20 cellular contexts compared by ENCODE assay signal in the genomic region with DNA sequence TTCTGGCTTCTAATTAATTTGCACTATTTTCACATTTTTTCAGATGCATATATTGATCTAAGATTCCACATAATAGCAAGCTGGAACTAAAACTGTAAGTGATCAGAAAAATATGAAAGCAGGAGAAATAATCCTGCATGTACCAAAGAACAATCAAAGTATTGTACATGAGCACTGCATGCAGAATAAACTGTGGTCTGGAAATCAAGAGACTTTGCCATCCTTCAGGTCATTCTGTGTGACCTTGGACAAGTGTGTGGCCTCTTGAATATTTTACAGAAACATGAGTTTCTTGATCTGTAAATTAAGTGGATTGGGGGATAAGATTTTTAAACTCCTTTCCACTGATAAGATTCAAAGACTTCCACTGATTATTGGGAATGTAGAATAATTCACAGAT.
DNase-seq lines count a peak whose midpoint lies in the region; FAIRE-seq and TF ChIP-seq lines count a peak whose summit lies in the region.
"Had no signal": no experiment of that assay in that cellular context is flagged by ENCODE, and none has a peak within 500 bp of the region (broad histone marks: within the 10 kb centered on the region; RNA-seq: fewer than 3 reads in every experiment).

No MANE protein-coding gene starts in this region.

- H3K27me3 Mint-ChIP-seq in activated naive CD4-positive, alpha-beta T cell treated with anti-CD3 and anti-CD28 coated beads for 36 hours (ENCODE audit: low read depth): no peaks in the 10 kb centered on the region
- peaks cover 15% of the 10 kb centered on the region for H3K27me3 Mint-ChIP-seq in activated CD4-positive, alpha-beta memory T cell treated with anti-CD3 and anti-CD28 coated beads, Interleukin-2, amount 10 ng/mL, durations not matched to agents 7 days and 5 days

- H3K36me3 Mint-ChIP-seq in activated naive CD4-positive, alpha-beta T cell treated with anti-CD3 and anti-CD28 coated beads for 36 hours (ENCODE audit: low read depth): no peaks in the 10 kb centered on the region
- H3K36me3 Mint-ChIP-seq in activated CD4-positive, alpha-beta memory T cell treated with anti-CD3 and anti-CD28 coated beads, Interleukin-2, amount 10 ng/mL, durations not matched to agents 7 days and 5 days (ENCODE audit: low read depth): peaks cover 24% of the 10 kb centered on the region

- peak overlapping the region; percentile 33 for H3K27ac ChIP-seq in caudate nucleus (ENCODE audit: low read depth, low read length)
- H3K27ac ChIP-seq: 22Rv1, A549, C4-2B, GM23248 had no signal

- no peak overlapping the region for H3K4me3 Mint-ChIP-seq in activated naive CD4-positive, alpha-beta T cell treated with anti-CD3 and anti-CD28 coated beads for 36 hours
- H3K4me3 Mint-ChIP-seq in activated CD4-positive, alpha-beta memory T cell treated with anti-CD3 and anti-CD28 coated beads, Interleukin-2, amount 10 ng/mL, durations not matched to agents 7 days and 5 days: no peak overlapping the region
- H3K4me3 Mint-ChIP-seq: CD4-positive, alpha-beta T cell had no signal

- CTCF ChIA-PET in activated naive CD4-positive, alpha-beta T cell treated with anti-CD3 and anti-CD28 coated beads for 36 hours (lab: Charles Lee): interaction anchor here (0.7 to 2.3 kb wide), 3 partner anchors 9 to 366 kb away, joined by 3 to 16 read pairs (median 4); no protein-coding TSS in a partner anchor
- CTCF ChIA-PET in activated CD4-positive, alpha-beta memory T cell treated with anti-CD3 and anti-CD28 coated beads, Interleukin-2, amount 10 ng/mL, durations not matched to agents 7 days and 5 days (lab: Charles Lee): interaction anchor here (1.1 to 2.3 kb wide), 2 partner anchors 10 to 154 kb away, joined by 4 to 9 read pairs; no protein-coding TSS in a partner anchor

- no peak overlapping the region for H3K27ac Mint-ChIP-seq in activated naive CD4-positive, alpha-beta T cell treated with anti-CD3 and anti-CD28 coated beads for 36 hours
- no peak overlapping the region for H3K27ac Mint-ChIP-seq in activated CD4-positive, alpha-beta memory T cell treated with anti-CD3 and anti-CD28 coated beads, Interleukin-2, amount 10 ng/mL, durations not matched to agents 7 days and 5 days
- H3K27ac Mint-ChIP-seq: CD4-positive, alpha-beta T cell had no signal

- intact Hi-C loops in activated naive CD4-positive, alpha-beta T cell treated with anti-CD3 and anti-CD28 coated beads for 36 hours (cut with micrococcal nuclease): loop anchor here (5.0 kb wide), 3 partner anchors 166 to 404 kb away; a partner anchor contains a TSS

- no peak for FAIRE-seq in D721Med (lab: Jason Lieb, UNC)
- FAIRE-seq: A549, GM12878 had no signal

- no peaks in the 10 kb centered on the region for H3K9me3 Mint-ChIP-seq in activated naive CD4-positive, alpha-beta T cell treated with anti-CD3 and anti-CD28 coated beads for 36 hours
- peaks cover 4% of the 10 kb centered on the region for H3K9me3 Mint-ChIP-seq in activated CD4-positive, alpha-beta memory T cell treated with anti-CD3 and anti-CD28 coated beads, Interleukin-2, amount 10 ng/mL, durations not matched to agents 7 days and 5 days

- peak; percentile 50 for DNase-seq in COLO829 (ENCODE audit: low spot score)
- no peak for DNase-seq in caudate nucleus (lab: John Stamatoyannopoulos, UW)
- DNase-seq in medulla oblongata (ENCODE audit: extremely low spot score): peak; percentile 35
- peak; percentile 44 for DNase-seq in superior temporal gyrus (ENCODE audit: extremely low spot score)
- DNase-seq in D721Med (ENCODE audit: insufficient read length, low spot score): no peak
- DNase-seq in activated naive CD4-positive, alpha-beta T cell treated with anti-CD3 and anti-CD28 coated beads for 36 hours: no peak
- no peak for DNase-seq in activated CD4-positive, alpha-beta memory T cell treated with anti-CD3 and anti-CD28 coated beads, Interleukin-2, amount 10 ng/mL, durations not matched to agents 7 days and 5 days
- DNase-seq: AML-193; Calu3; CD4-positive, alpha-beta T cell; DMS 273 treated with DMSO at 0.1 percent for 48 hours; DMS53; DND-41; EL; GM23248; HCEC 1CT had no signal

- no peak for TF ChIP-seq CTCF in D721Med (IDR thresholded peaks at IDR 0.05; ENCODE audit: insufficient read depth, missing control alignments)

- H3K4me1 Mint-ChIP-seq in activated naive CD4-positive, alpha-beta T cell treated with anti-CD3 and anti-CD28 coated beads for 36 hours (ENCODE audit: low read depth): peaks cover 16% of the 10 kb centered on the region
- peaks cover 18% of the 10 kb centered on the region for H3K4me1 Mint-ChIP-seq in activated CD4-positive, alpha-beta memory T cell treated with anti-CD3 and anti-CD28 coated beads, Interleukin-2, amount 10 ng/mL, durations not matched to agents 7 days and 5 days

- POLR2A ChIA-PET in activated CD4-positive, alpha-beta memory T cell treated with anti-CD3 and anti-CD28 coated beads, Interleukin-2, amount 10 ng/mL, durations not matched to agents 7 days and 5 days (lab: Charles Lee): no interaction called here

Comparison
In these comparisons a context has a peak if more than half of its experiments do, and no peak if none do; other contexts are left out.
1. DNase-seq: peak in COLO829 (single experiment), medulla oblongata (single experiment) and superior temporal gyrus (single experiment); none in caudate nucleus (0 of 61), D721Med (single experiment), activated naive CD4-positive, alpha-beta T cell treated with anti-CD3 and anti-CD28 coated beads for 36 hours (single experiment) and activated CD4-positive, alpha-beta memory T cell treated with anti-CD3 and anti-CD28 coated beads, Interleukin-2, amount 10 ng/mL, durations not matched to agents 7 days and 5 days (single experiment).